ENCODE assay signal across 9 cellular contexts in genomic region chr17:27506348-27507218, GRCh38. TPM values are rescaled to one million over a fixed set of nuclear protein-coding genes. Genes with fewer than 3 reads are reported as not detected.
DNase-seq lines count a peak whose midpoint lies in the region; ATAC-seq and TF ChIP-seq lines count a peak whose summit lies in the region.
"Had no signal": no experiment of that assay in that cellular context is flagged by ENCODE, and none has a peak within 500 bp of the region (broad histone marks: within the 10 kb centered on the region; RNA-seq: fewer than 3 reads in every experiment).

No MANE protein-coding gene starts in this region.

- no peak overlapping the region for H3K4me3 ChIP-seq in epithelial cell of esophagus (ENCODE audit: low read length)
- no peak overlapping the region for H3K4me3 ChIP-seq in Peyer's patch

- H3K27me3 ChIP-seq in Peyer's patch: no peaks in the 10 kb centered on the region

- no peak for TF ChIP-seq POLR2A in Peyer's patch (IDR thresholded peaks at IDR 0.05)

- TF ChIP-seq CTCF in epithelial cell of esophagus (IDR thresholded peaks at IDR 0.05; ENCODE audit: insufficient read depth, low read depth, low read length, missing control alignments) (no peak), Peyer's patch (IDR thresholded peaks at IDR 0.05) (no peak)

- peaks cover 0 to 5% (median 0%) of the 10 kb centered on the region in 4 donors for H3K4me1 ChIP-seq in Peyer's patch

- ATAC-seq in GM21381 (IDR thresholded peaks at IDR 0.05; ENCODE audit: unreplicated experiment): peak; percentile 56
- peak; percentile 54 for ATAC-seq in HG03565 (IDR thresholded peaks at IDR 0.05; ENCODE audit: unreplicated experiment)

- H3K9me3 ChIP-seq in Peyer's patch: no peaks in the 10 kb centered on the region

- DNase-seq in EH (ENCODE audit: low read depth): peak; percentile 9
- peak; percentile 47 for DNase-seq in epithelial cell of esophagus (ENCODE audit: low read depth)
- no peak for DNase-seq in NCI-H2029 treated with DMSO at 0.1 percent for 48 hours (lab: John Stamatoyannopoulos, UW)
- no peak for DNase-seq in Peyer's patch
- DNase-seq in NCI-H2107 treated with DMSO at 0.1 percent for 48 hours (lab: John Stamatoyannopoulos, UW; ENCODE audit: unreplicated experiment): no peak
- no peak for DNase-seq in NCI-H1436 treated with DMSO at 0.1 percent for 48 hours (lab: John Stamatoyannopoulos, UW)
- DNase-seq: NCI-H1436 had no signal

- no peak overlapping the region for H3K27ac ChIP-seq in Peyer's patch

- no peaks in the 10 kb centered on the region for H3K36me3 ChIP-seq in Peyer's patch

RNA-seq across cellular contexts. Expression of gene KSR1, which starts 50.3 kb away (rescaled TPM):
- total RNA-seq in Peyer's patch: 10 to 100 TPM; 26.6 to 64.4 (median 42.2) TPM

Comparison
In these comparisons a context has a peak if more than half of its experiments do, and no peak if none do; other contexts are left out.
1. DNase-seq: peak in EH (single experiment) and epithelial cell of esophagus (single experiment); none in NCI-H2029 treated with DMSO at 0.1 percent for 48 hours (single experiment), Peyer's patch (0 of 3), NCI-H2107 treated with DMSO at 0.1 percent for 48 hours (single experiment) and NCI-H1436 treated with DMSO at 0.1 percent for 48 hours (single experiment).